29 cellular contexts compared by ENCODE assay signal in genomic region chr11:66692446-66692845, GRCh38.
"Had no signal": no experiment of that assay in that cellular context is flagged by ENCODE, and none has a peak within 500 bp of the region (broad histone marks: within the 10 kb centered on the region; RNA-seq: fewer than 3 reads in every experiment).

No MANE protein-coding gene starts in this region.

- H3K4me1 Mint-ChIP-seq: central memory CD8-positive, alpha-beta T cell; endodermal cell had no signal

- ATAC-seq: foreskin keratinocyte; gastroesophageal sphincter; heart right ventricle; left lobe of liver; natural killer cell; right lobe of liver; stimulated activated naive B cell treated with anti-CD40 and anti-IgM and Interleukin-4, amounts not matched to agents 10 μg/mL and 1 μg/mL and 100 μg/mL, for 72 hours had no signal

- H3K9me3 Mint-ChIP-seq: central memory CD8-positive, alpha-beta T cell; endodermal cell; memory B cell; natural killer cell; neural crest cell; stimulated activated naive B cell treated with anti-CD40 and anti-IgM and Interleukin-4, amounts not matched to agents 10 μg/mL and 1 μg/mL and 100 μg/mL, for 72 hours; stimulated activated naive CD8-positive, alpha-beta T cell treated with anti-CD3 and anti-CD28 coated beads, Interleukin-15, Interleukin-2, amounts not matched to agents 100 ng/mL and 50 ng/mL, for 24 hours had no signal

- H3K4me1 ChIP-seq: foreskin keratinocyte, right lobe of liver, tibial nerve, upper lobe of left lung, uterus had no signal

- H3K27ac Mint-ChIP-seq: endodermal cell; memory B cell; natural killer cell; stimulated activated naive B cell treated with anti-CD40 and anti-IgM and Interleukin-4, amounts not matched to agents 10 μg/mL and 1 μg/mL and 100 μg/mL, for 72 hours; stimulated activated naive CD8-positive, alpha-beta T cell treated with anti-CD3 and anti-CD28 coated beads, Interleukin-15, Interleukin-2, amounts not matched to agents 100 ng/mL and 50 ng/mL, for 24 hours had no signal

- DNase-seq: cortex of kidney; effector CD8-positive, alpha-beta T cell; endodermal cell; foreskin keratinocyte; glutamatergic neuron; heart right ventricle; hippocampal formation; kidney glomerular epithelial cell; natural killer cell; ovary; retina; right lobe of liver; small intestine; stimulated activated CD4-positive, alpha-beta T cell treated with anti-CD3 and anti-CD28 coated beads, Interleukin-15, amount 100 ng/mL, for 24 hours; stimulated activated CD4-positive, alpha-beta T cell treated with anti-CD3 and anti-CD28 coated beads, Interleukin-2, amount 100 ng/mL, for 48 hours; stimulated activated naive B cell treated with anti-CD40 and anti-IgM and Interleukin-4, amounts not matched to agents 10 μg/mL and 1 μg/mL and 100 μg/mL, for 72 hours; uterus had no signal

- H3K36me3 ChIP-seq: esophagus muscularis mucosa, gastroesophageal sphincter, heart right ventricle, ovary, thoracic aorta, tibial nerve, upper lobe of left lung, uterus had no signal

- H3K27me3 Mint-ChIP-seq: stimulated activated naive B cell treated with anti-CD40 and anti-IgM and Interleukin-4, amounts not matched to agents 10 μg/mL and 1 μg/mL and 100 μg/mL, for 72 hours; stimulated activated naive CD8-positive, alpha-beta T cell treated with anti-CD3 and anti-CD28 coated beads, Interleukin-15, Interleukin-2, amounts not matched to agents 100 ng/mL and 50 ng/mL, for 24 hours had no signal

- H3K27ac ChIP-seq: epithelial cell of prostate, esophagus muscularis mucosa, foreskin keratinocyte, gastroesophageal sphincter, heart right ventricle, ovary, right lobe of liver, thoracic aorta, tibial nerve, upper lobe of left lung, uterus had no signal

- H3K9me3 ChIP-seq: esophagus muscularis mucosa, gastroesophageal sphincter, heart right ventricle, ovary, right lobe of liver, thoracic aorta, tibial nerve, upper lobe of left lung, uterus had no signal

- H3K27me3 ChIP-seq: esophagus muscularis mucosa, foreskin keratinocyte, gastroesophageal sphincter, heart right ventricle, ovary, right lobe of liver, tibial nerve, upper lobe of left lung, uterus had no signal

- H3K4me3 ChIP-seq: esophagus muscularis mucosa, gastroesophageal sphincter, heart right ventricle, lung, ovary, right lobe of liver, thoracic aorta, tibial nerve, upper lobe of left lung, uterus had no signal

- H3K4me3 Mint-ChIP-seq: central memory CD8-positive, alpha-beta T cell; endodermal cell; memory B cell; natural killer cell; neural crest cell; stimulated activated naive B cell treated with anti-CD40 and anti-IgM and Interleukin-4, amounts not matched to agents 10 μg/mL and 1 μg/mL and 100 μg/mL, for 72 hours; stimulated activated naive CD8-positive, alpha-beta T cell treated with anti-CD3 and anti-CD28 coated beads, Interleukin-15, Interleukin-2, amounts not matched to agents 100 ng/mL and 50 ng/mL, for 24 hours had no signal

- H3K36me3 Mint-ChIP-seq: memory B cell; natural killer cell; stimulated activated naive B cell treated with anti-CD40 and anti-IgM and Interleukin-4, amounts not matched to agents 10 μg/mL and 1 μg/mL and 100 μg/mL, for 72 hours had no signal
